26 cellular contexts compared by ENCODE assay signal in the genomic region with DNA sequence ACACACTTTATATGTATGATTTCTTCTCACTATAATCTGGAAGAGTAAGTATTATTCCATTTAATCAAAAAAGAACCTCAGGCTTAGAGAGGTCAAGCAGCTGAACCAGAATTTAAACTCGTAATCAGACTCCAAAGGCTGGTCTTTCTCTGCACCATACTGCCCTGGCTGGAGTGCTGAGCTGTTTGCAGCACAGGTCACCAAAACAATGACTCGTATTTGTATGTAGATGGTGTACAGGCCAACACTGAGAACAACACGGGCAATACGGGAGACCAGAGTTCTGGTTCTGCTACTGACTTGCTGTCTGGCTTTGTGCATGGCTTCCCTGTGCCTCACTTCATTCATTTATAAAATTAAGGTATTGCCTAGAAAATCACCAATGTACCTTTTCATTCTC.
"Had no signal": no experiment of that assay in that cellular context is flagged by ENCODE, and none has a peak within 500 bp of the region (broad histone marks: within the 10 kb centered on the region; RNA-seq: fewer than 3 reads in every experiment).

No MANE protein-coding gene starts in this region.

- H3K4me1 ChIP-seq: adrenal gland, body of pancreas, colonic mucosa had no signal

- H3K36me3 ChIP-seq: adrenal gland, colonic mucosa had no signal

- H3K27me3 Mint-ChIP-seq: activated CD4-positive, alpha-beta memory T cell treated with anti-CD3 and anti-CD28 coated beads, Interleukin-2, amount 10 ng/mL, durations not matched to agents 7 days and 5 days; activated CD4-positive, alpha-beta T cell treated with anti-CD3 and anti-CD28 coated beads, Interleukin-2, amount 10 ng/mL, durations not matched to agents 7 days and 5 days; activated naive CD4-positive, alpha-beta T cell treated with anti-CD3 and anti-CD28 coated beads, Interleukin-2, amount 50 U/mL, for 24 hours; activated naive CD8-positive, alpha-beta T cell treated with anti-CD3 and anti-CD28 coated beads for 36 hours; activated naive CD8-positive, alpha-beta T cell treated with anti-CD3 and anti-CD28 coated beads, Interleukin-2, amount 50 U/mL, for 24 hours; activated T-cell treated with anti-CD3 and anti-CD28 coated beads, Interleukin-2, amount 50 U/mL, for 24 hours had no signal

- H3K4me3 Mint-ChIP-seq: activated CD4-positive, alpha-beta memory T cell treated with anti-CD3 and anti-CD28 coated beads, Interleukin-2, amount 10 ng/mL, durations not matched to agents 7 days and 5 days; activated CD4-positive, alpha-beta T cell treated with anti-CD3 and anti-CD28 coated beads, Interleukin-2, amount 10 ng/mL, durations not matched to agents 7 days and 5 days; activated naive CD4-positive, alpha-beta T cell treated with anti-CD3 and anti-CD28 coated beads for 36 hours; activated naive CD4-positive, alpha-beta T cell treated with anti-CD3 and anti-CD28 coated beads, Interleukin-2, amount 50 U/mL, for 24 hours; activated naive CD8-positive, alpha-beta T cell treated with anti-CD3 and anti-CD28 coated beads for 36 hours; activated naive CD8-positive, alpha-beta T cell treated with anti-CD3 and anti-CD28 coated beads, Interleukin-2, amount 50 U/mL, for 24 hours; activated T-cell treated with anti-CD3 and anti-CD28 coated beads, Interleukin-2, amount 50 U/mL, for 24 hours; activated T-cell treated with anti-CD3 and anti-CD28 coated beads, Interleukin-2, amount 50 U/mL, for 72 hours had no signal

- H3K4me3 ChIP-seq: adrenal gland, body of pancreas, colonic mucosa had no signal

- H3K27ac Mint-ChIP-seq: activated CD4-positive, alpha-beta memory T cell treated with anti-CD3 and anti-CD28 coated beads, Interleukin-2, amount 10 ng/mL, durations not matched to agents 7 days and 5 days; activated CD4-positive, alpha-beta T cell treated with anti-CD3 and anti-CD28 coated beads, Interleukin-2, amount 10 ng/mL, durations not matched to agents 7 days and 5 days; activated naive CD4-positive, alpha-beta T cell treated with anti-CD3 and anti-CD28 coated beads for 36 hours; activated naive CD4-positive, alpha-beta T cell treated with anti-CD3 and anti-CD28 coated beads, Interleukin-2, amount 50 U/mL, for 24 hours; activated naive CD8-positive, alpha-beta T cell treated with anti-CD3 and anti-CD28 coated beads for 36 hours; activated naive CD8-positive, alpha-beta T cell treated with anti-CD3 and anti-CD28 coated beads, Interleukin-2, amount 50 U/mL, for 24 hours; activated T-cell treated with anti-CD3 and anti-CD28 coated beads, Interleukin-2, amount 50 U/mL, for 24 hours; activated T-cell treated with anti-CD3 and anti-CD28 coated beads, Interleukin-2, amount 50 U/mL, for 72 hours had no signal

- H3K4me1 Mint-ChIP-seq: activated CD4-positive, alpha-beta memory T cell treated with anti-CD3 and anti-CD28 coated beads, Interleukin-2, amount 10 ng/mL, durations not matched to agents 7 days and 5 days; activated CD4-positive, alpha-beta T cell treated with anti-CD3 and anti-CD28 coated beads, Interleukin-2, amount 10 ng/mL, durations not matched to agents 7 days and 5 days; activated naive CD4-positive, alpha-beta T cell treated with anti-CD3 and anti-CD28 coated beads, Interleukin-2, amount 50 U/mL, for 24 hours; activated naive CD8-positive, alpha-beta T cell treated with anti-CD3 and anti-CD28 coated beads for 36 hours; activated naive CD8-positive, alpha-beta T cell treated with anti-CD3 and anti-CD28 coated beads, Interleukin-2, amount 50 U/mL, for 24 hours had no signal

- H3K36me3 Mint-ChIP-seq: activated naive CD4-positive, alpha-beta T cell treated with anti-CD3 and anti-CD28 coated beads, Interleukin-2, amount 50 U/mL, for 24 hours had no signal

- H3K9me3 Mint-ChIP-seq: activated CD4-positive, alpha-beta memory T cell treated with anti-CD3 and anti-CD28 coated beads, Interleukin-2, amount 10 ng/mL, durations not matched to agents 7 days and 5 days; activated naive CD4-positive, alpha-beta T cell treated with anti-CD3 and anti-CD28 coated beads for 36 hours; activated naive CD4-positive, alpha-beta T cell treated with anti-CD3 and anti-CD28 coated beads, Interleukin-2, amount 50 U/mL, for 24 hours; activated naive CD8-positive, alpha-beta T cell treated with anti-CD3 and anti-CD28 coated beads for 36 hours; activated naive CD8-positive, alpha-beta T cell treated with anti-CD3 and anti-CD28 coated beads, Interleukin-2, amount 50 U/mL, for 24 hours; activated T-cell treated with anti-CD3 and anti-CD28 coated beads, Interleukin-2, amount 50 U/mL, for 24 hours; activated T-cell treated with anti-CD3 and anti-CD28 coated beads, Interleukin-2, amount 50 U/mL, for 72 hours had no signal

- H3K9me3 ChIP-seq: adrenal gland, body of pancreas, colonic mucosa had no signal

- ATAC-seq: activated naive CD8-positive, alpha-beta T cell treated with anti-CD3 and anti-CD28 coated beads, Interleukin-2, amount 50 U/mL, for 24 hours; activated T-cell treated with anti-CD3 and anti-CD28 coated beads, Interleukin-2, amount 50 U/mL, for 72 hours; body of pancreas; esophagus mucosa had no signal

- DNase-seq: activated CD4-positive, alpha-beta memory T cell treated with anti-CD3 and anti-CD28 coated beads, Interleukin-2, amount 10 ng/mL, durations not matched to agents 7 days and 5 days; activated CD4-positive, alpha-beta T cell treated with anti-CD3 and anti-CD28 coated beads for 1 hour; activated CD4-positive, alpha-beta T cell treated with anti-CD3 and anti-CD28 coated beads for 4 hours; activated CD4-positive, alpha-beta T cell treated with anti-CD3 and anti-CD28 coated beads, Interleukin-2, amount 10 ng/mL, durations not matched to agents 7 days and 5 days; activated CD4-positive, alpha-beta T cell treated with anti-CD3 and anti-CD28 coated beads, Interleukin-2, amount 50 U/mL, for 4 hours; activated CD8-positive, alpha-beta memory T cell treated with anti-CD3 and anti-CD28 coated beads, Interleukin-2, amount 50 U/mL, for 48 hours; activated gamma-delta T cell treated with Interleukin-2 at 50 U/mL for 16 hours; activated naive CD4-positive, alpha-beta T cell treated with anti-CD3 and anti-CD28 coated beads for 36 hours; activated naive CD8-positive, alpha-beta T cell treated with anti-CD3 and anti-CD28 coated beads for 36 hours; activated naive CD8-positive, alpha-beta T cell treated with anti-CD3 and anti-CD28 coated beads, Interleukin-2, amount 50 U/mL, for 24 hours; activated T-cell treated with anti-CD3 and anti-CD28 coated beads for 4 hours; activated T-cell treated with anti-CD3 and anti-CD28 coated beads, Interleukin-2, amount 50 U/mL, for 24 hours; activated T-cell treated with anti-CD3 and anti-CD28 coated beads, Interleukin-2, amount 50 U/mL, for 72 hours; adrenal gland; amygdala; aorta; body of pancreas; caudate nucleus; cerebellar nuclear complex; colonic mucosa; effector CD8-positive, alpha-beta T cell; foreskin fibroblast; head of caudate nucleus; T-helper 2 cell had no signal

- H3K27me3 ChIP-seq: adrenal gland, body of pancreas, colonic mucosa had no signal

- H3K27ac ChIP-seq: adrenal gland, body of pancreas, colonic mucosa had no signal
